Comparison of ENCODE assay signal across 21 cellular contexts in genomic region chr1:202516434-202516877, GRCh38.
A peak's percentile ranks its signal among the peaks of the same experiment; 100 is the strongest.
DNase-seq lines count a peak whose midpoint lies in the region; ATAC-seq, FAIRE-seq and TF ChIP-seq lines count a peak whose summit lies in the region.
"Had no signal": no experiment of that assay in that cellular context is flagged by ENCODE, and none has a peak within 500 bp of the region (broad histone marks: within the 10 kb centered on the region; RNA-seq: fewer than 3 reads in every experiment).

No MANE protein-coding gene starts in this region.

- H3K4me3 ChIP-seq in retinal pigment epithelial cell (ENCODE audit: low read length) (no peak overlapping the region), MG63 (no peak overlapping the region)
- H3K4me3 ChIP-seq: A549, Peyer's patch, SJCRH30 had no signal

- no peaks in the 10 kb centered on the region for H3K27me3 ChIP-seq in MG63
- H3K27me3 ChIP-seq: Peyer's patch, SJCRH30 had no signal

- peaks cover 10% of the 10 kb centered on the region for H3K36me3 Mint-ChIP-seq in activated naive CD8-positive, alpha-beta T cell treated with anti-CD3 and anti-CD28 coated beads for 36 hours

- H3K27ac Mint-ChIP-seq in activated naive CD8-positive, alpha-beta T cell treated with anti-CD3 and anti-CD28 coated beads for 36 hours: no peak overlapping the region
- H3K27ac Mint-ChIP-seq: B cell, H9 had no signal

- no peak overlapping the region for H3K4me3 Mint-ChIP-seq in activated naive CD8-positive, alpha-beta T cell treated with anti-CD3 and anti-CD28 coated beads for 36 hours
- H3K4me3 Mint-ChIP-seq: B cell, H9 had no signal

- no peaks in the 10 kb centered on the region for H3K9me3 ChIP-seq in MG63
- H3K9me3 ChIP-seq: A549, Peyer's patch, SJCRH30 had no signal

- ATAC-seq in left colon: no peak
- ATAC-seq: A549 had no signal

- FAIRE-seq in endometrium (lab: Jason Lieb, UNC): peak; percentile 12
- FAIRE-seq: A549, D721Med had no signal

- H3K27me3 Mint-ChIP-seq in activated naive CD8-positive, alpha-beta T cell treated with anti-CD3 and anti-CD28 coated beads for 36 hours: no peaks in the 10 kb centered on the region
- H3K27me3 Mint-ChIP-seq: B cell had no signal

- peak; percentile 9 for DNase-seq in HCEC 1CT
- peak; percentile 13 for DNase-seq in RPMI7951 (ENCODE audit: low read depth)
- peak; percentile 18 for DNase-seq in retinal pigment epithelial cell (ENCODE audit: low read depth)
- DNase-seq in MG63: no peak
- no peak for DNase-seq in left colon
- no peak for DNase-seq in activated naive CD8-positive, alpha-beta T cell treated with anti-CD3 and anti-CD28 coated beads for 36 hours
- no peak for DNase-seq in stimulated activated CD4-positive, alpha-beta T cell treated with anti-CD3 and anti-CD28 coated beads, Interleukin-2, amount 100 ng/mL, for 48 hours
- DNase-seq: DMS53, H9, KBM-7, NCI-H1105, NCI-H146, NCI-H2029, NCI-H345, NCI-H526, Peyer's patch, SJCRH30 had no signal

- H3K4me1 Mint-ChIP-seq in activated naive CD8-positive, alpha-beta T cell treated with anti-CD3 and anti-CD28 coated beads for 36 hours: peaks cover 3% of the 10 kb centered on the region
- H3K4me1 Mint-ChIP-seq: H9 had no signal

- no peak for TF ChIP-seq CTCF in retinal pigment epithelial cell (conservative IDR thresholded peaks at IDR 0.05; ENCODE audit: low read depth, low read length)

- H3K36me3 ChIP-seq in MG63: no peaks in the 10 kb centered on the region; the same call in 1 of the 2 replicates
- H3K36me3 ChIP-seq: Peyer's patch had no signal

- no peaks in the 10 kb centered on the region for H3K9me3 Mint-ChIP-seq in activated naive CD8-positive, alpha-beta T cell treated with anti-CD3 and anti-CD28 coated beads for 36 hours
- H3K9me3 Mint-ChIP-seq: H9 had no signal

- intact Hi-C loops in left colon (cut with DNase I, micrococcal nuclease): no loop called here

Comparison
In these comparisons a context has a peak if more than half of its experiments do, and no peak if none do; other contexts are left out.
1. DNase-seq: peak in HCEC 1CT (single experiment), RPMI7951 (single experiment) and retinal pigment epithelial cell (single experiment); none in MG63 (single experiment), left colon (0 of 2), activated naive CD8-positive, alpha-beta T cell treated with anti-CD3 and anti-CD28 coated beads for 36 hours (single experiment) and stimulated activated CD4-positive, alpha-beta T cell treated with anti-CD3 and anti-CD28 coated beads, Interleukin-2, amount 100 ng/mL, for 48 hours (0 of 2).